8 cellular contexts compared by ENCODE assay signal in genomic region chr10:73744690-73744994, GRCh38. TPM values are rescaled to one million over a fixed set of nuclear protein-coding genes. Genes with fewer than 3 reads are reported as not detected.
DNase-seq lines count a peak whose midpoint lies in the region; ATAC-seq and TF ChIP-seq lines count a peak whose summit lies in the region.

No MANE protein-coding gene starts in this region.

- no peak for TF ChIP-seq RAD21 in neural cell (conservative IDR thresholded peaks at IDR 0.05)

- H2AFZ ChIP-seq in neural cell (ENCODE audit: low read depth, low read length) = peak overlapping the region; percentile 9

- TF ChIP-seq CTCF in HFF-Myc (IDR thresholded peaks at IDR 0.05; ENCODE audit: low read depth, low read length, missing control alignments) (no peak), neural cell (IDR thresholded peaks at IDR 0.05; ENCODE audit: poor library complexity, severe bottlenecking) (no peak)

- DNase-seq in DMS 273 (lab: John Stamatoyannopoulos, UW; ENCODE audit: unreplicated experiment) (peak; percentile 70), DMS 273 treated with DMSO at 0.1 percent for 48 hours (lab: John Stamatoyannopoulos, UW) (no peak), HFF-Myc (ENCODE audit: extremely low read depth, low read depth) (no peak), NAMALWA (ENCODE audit: low spot score) (peak; percentile 65)
- DNase-seq in activated CD8-positive, alpha-beta memory T cell treated with anti-CD3 and anti-CD28 coated beads for 24 hours = peak; percentile 59

- peak overlapping the region; percentile 84 for H3K9ac ChIP-seq in neural cell (ENCODE audit: low read length)

- peak overlapping the region; percentile 96 for H3K27ac ChIP-seq in neural cell (ENCODE audit: low read length)
- H3K27ac ChIP-seq in urinary bladder (ENCODE audit: low read depth) = peak overlapping the region; percentile 94

- TF ChIP-seq EP300 in neural cell (conservative IDR thresholded peaks at IDR 0.05; ENCODE audit: poor library complexity, severe bottlenecking) = no peak

- peak overlapping the region; percentile 99 for H3K4me2 ChIP-seq in neural cell (ENCODE audit: low read length)

- peaks cover 25% of the 10 kb centered on the region for H3K79me2 ChIP-seq in neural cell (replicated peaks; ENCODE audit: insufficient read depth, low read length)

- H3K36me3 ChIP-seq in neural cell (ENCODE audit: insufficient read depth, low read length) (no peaks in the 10 kb centered on the region), urinary bladder (ENCODE audit: insufficient read depth) (no peaks in the 10 kb centered on the region)

- no peaks in the 10 kb centered on the region for H4K20me1 ChIP-seq in neural cell (ENCODE audit: insufficient read depth)

- no peaks in the 10 kb centered on the region for H3F3A ChIP-seq in neural cell (ENCODE audit: insufficient read depth, low read length, poor library complexity, severe bottlenecking)

- H3K4me3 ChIP-seq in HFF-Myc (replicated peaks; ENCODE audit: low read depth, low read length) = peak overlapping the region; percentile 79
- peak overlapping the region; percentile 79 for H3K4me3 ChIP-seq in neural cell (ENCODE audit: low read length)
- peak overlapping the region; percentile 74 for H3K4me3 ChIP-seq in urinary bladder (ENCODE audit: low read depth, low read length)

- H3K4me1 ChIP-seq in urinary bladder (ENCODE audit: insufficient read depth) = peaks cover 1% of the 10 kb centered on the region

- under 1% methylated on average over 9 of the region's 9 CpGs for WGBS in urinary bladder

- H3K27me3 ChIP-seq in neural cell (ENCODE audit: insufficient read depth, low read depth, low read length) = no peaks in the 10 kb centered on the region

- ATAC-seq in esophagus mucosa = peak; percentile 48

- no peaks in the 10 kb centered on the region for H3K9me2 ChIP-seq in neural cell (ENCODE audit: insufficient read depth, low read length)

- no peaks in the 10 kb centered on the region for H3K9me3 ChIP-seq in neural cell (ENCODE audit: low read length)

TF ChIP-seq in neural cell, 6 proteins besides CTCF, POLR2A, EP300 and RAD21:
- TF ChIP-seq MXI1 (conservative IDR thresholded peaks at IDR 0.05; ENCODE audit: poor library complexity, severe bottlenecking) (no peak), EZH2 (IDR thresholded peaks at IDR 0.05; ENCODE audit: borderline replicate concordance, insufficient read depth, low read length, poor library complexity, severe bottlenecking) (no peak), SMC3 (conservative IDR thresholded peaks at IDR 0.05; ENCODE audit: poor library complexity) (peak; percentile 13), POLR2AphosphoS5 (IDR thresholded peaks at IDR 0.05) (no peak), TAF1 (IDR thresholded peaks at IDR 0.05; ENCODE audit: low read depth) (no peak)

RNA-seq across cellular contexts. Expression of gene SEC24C, which starts 0.5 kb away (rescaled TPM):
- 53.1 TPM for total RNA-seq in esophagus mucosa
- polyA plus RNA-seq in neural cell = 43.0 and 44.8 TPM in 2 replicates
- polyA minus RNA-seq in neural cell = 67.4 and 82.5 TPM in 2 replicates
- 37.2 TPM for total RNA-seq in urinary bladder
- 47.6 TPM for polyA plus RNA-seq in urinary bladder

RNA-seq across cellular contexts. Expression of gene CHCHD1, which starts 37.2 kb away (rescaled TPM):
- total RNA-seq in esophagus mucosa (23.5 TPM), urinary bladder (17.0 TPM)
- polyA plus RNA-seq in neural cell (82.5 and 88.8 TPM in 2 replicates), urinary bladder (46.9 TPM)
- polyA minus RNA-seq in neural cell = 17.8 and 21.2 TPM in 2 replicates

RNA-seq across cellular contexts. Expression of gene ZSWIM8, which starts 40.8 kb away (rescaled TPM):
- 71.7 TPM for total RNA-seq in esophagus mucosa
- 69.1 and 83.2 TPM in 2 replicates for polyA plus RNA-seq in neural cell
- polyA minus RNA-seq in neural cell = 59.4 and 93.7 TPM in 2 replicates
- total RNA-seq in urinary bladder = 38.8 TPM
- 110 TPM for polyA plus RNA-seq in urinary bladder

RNA-seq across cellular contexts. Expression of gene AGAP5, which starts 46.7 kb away (rescaled TPM):
- total RNA-seq in esophagus mucosa = 2.7 TPM
- 6.5 and 8.2 TPM in 2 replicates for polyA plus RNA-seq in neural cell
- 5.4 and 8.8 TPM in 2 replicates for polyA minus RNA-seq in neural cell
- 8.0 TPM for total RNA-seq in urinary bladder
- 2.6 TPM for polyA plus RNA-seq in urinary bladder

Comparison
In these comparisons a context has a peak if more than half of its experiments do, and no peak if none do; other contexts are left out.
1. DNase-seq: peak in DMS 273 (single experiment), NAMALWA (single experiment) and activated CD8-positive, alpha-beta memory T cell treated with anti-CD3 and anti-CD28 coated beads for 24 hours (single experiment); none in DMS 273 treated with DMSO at 0.1 percent for 48 hours (single experiment) and HFF-Myc (single experiment).
2. Peak in every context shown above with its lines, with median percentiles within 50 percentile points of each other: H3K4me3 ChIP-seq.